ENCODE assay signal across 29 cellular contexts in the genomic region with DNA sequence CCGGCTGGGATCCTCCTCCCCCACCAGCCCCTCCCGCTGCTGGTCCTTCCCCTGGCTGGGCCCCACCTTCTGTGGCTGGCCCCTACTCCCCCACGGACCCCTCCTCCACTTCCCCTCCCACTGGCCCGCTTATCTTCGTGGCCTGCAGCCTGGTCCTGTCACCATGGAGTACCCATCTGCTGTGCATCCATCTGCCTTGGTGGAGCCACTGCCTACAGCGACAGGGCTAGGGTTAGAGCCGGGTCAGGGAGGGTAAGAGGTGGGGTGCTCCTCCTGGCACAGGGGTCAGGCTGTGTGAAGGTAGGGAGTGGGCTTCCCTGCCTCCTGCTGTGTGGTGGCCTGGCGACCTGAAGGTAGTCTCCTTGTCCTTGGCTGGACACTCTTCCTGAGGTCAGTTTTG. TPM values are rescaled to one million over a fixed set of nuclear protein-coding genes. Genes with fewer than 3 reads are reported as not detected.
DNase-seq lines count a peak whose midpoint lies in the region; FAIRE-seq and TF ChIP-seq lines count a peak whose summit lies in the region.
"Had no signal": no experiment of that assay in that cellular context is flagged by ENCODE, and none has a peak within 500 bp of the region (broad histone marks: within the 10 kb centered on the region; RNA-seq: fewer than 3 reads in every experiment).

No MANE protein-coding gene starts in this region.

- POLR2A ChIA-PET in HEK293 (lab: Yijun Ruan, JAX) = no interaction called here
- POLR2A ChIA-PET in H1 (lab: Charles Lee; ENCODE audit: partially characterized antibody) = no interaction called here

- no peak overlapping the region for H3K56ac ChIP-seq in H1 (replicated peaks; ENCODE audit: insufficient read length, low read depth, low read length)

- no peak for TF ChIP-seq EP300 in H1 (IDR thresholded peaks at IDR 0.05; ENCODE audit: borderline replicate concordance in 1 of 2, low read depth in 2 of 2, low read length in 2 of 2)

- no peak overlapping the region for H3K27ac Mint-ChIP-seq in endothelial cell (ENCODE audit: unreplicated experiment)
- H3K27ac Mint-ChIP-seq: activated naive CD8-positive, alpha-beta T cell treated with anti-CD3 and anti-CD28 coated beads, Interleukin-2, amount 50 U/mL, for 24 hours; effector memory CD8-positive, alpha-beta T cell; IgD-negative memory B cell; naive B cell; stimulated activated effector memory CD8-positive, alpha-beta T cell treated with anti-CD3 and anti-CD28 coated beads, Interleukin-12 subunit alpha, Interleukin-12 subunit beta, amount 100 ng/mL, for 72 hours; T-helper 17 cell had no signal

- intact Hi-C loops in posterior vena cava (cut with DNase I) = no loop called here
- intact Hi-C loops in vagina (cut with DNase I) = no loop called here

- H3K4me3 Mint-ChIP-seq in endothelial cell (ENCODE audit: unreplicated experiment) = no peak overlapping the region
- H3K4me3 Mint-ChIP-seq: activated naive CD8-positive, alpha-beta T cell treated with anti-CD3 and anti-CD28 coated beads, Interleukin-2, amount 50 U/mL, for 24 hours; effector memory CD8-positive, alpha-beta T cell; naive B cell; stimulated activated effector memory CD8-positive, alpha-beta T cell treated with anti-CD3 and anti-CD28 coated beads, Interleukin-12 subunit alpha, Interleukin-12 subunit beta, amount 100 ng/mL, for 72 hours; T-helper 17 cell had no signal

- peak overlapping the region; percentile 13 for H3K4ac ChIP-seq in H1 (replicated peaks; ENCODE audit: insufficient read length, low read depth, low read length)

- TF ChIP-seq CTCF in HEK293 (tag by site-specific recombination; IDR thresholded peaks at IDR 0.05) = no peak
- TF ChIP-seq CTCF in H1 (IDR thresholded peaks at IDR 0.05; ENCODE audit: control extremely low read depth in 1 of 3, insufficient read depth in 1 of 3, low read depth in 1 of 3, low read length in 3 of 3) = no peak
- no peak for TF ChIP-seq CTCF in endothelial cell (IDR thresholded peaks at IDR 0.05; ENCODE audit: unreplicated experiment)
- no peak for TF ChIP-seq CTCF in vagina (IDR thresholded peaks at IDR 0.05)

- peaks cover 2 to 16% of the 10 kb centered on the region in 2 experiments for H4K20me1 ChIP-seq in H1 (replicated peaks in 1 of 2; ENCODE audit: control insufficient read depth in 1 of 2, insufficient read depth in 2 of 2, low read length in 2 of 2)
- H4K20me1 ChIP-seq: BLaER1 had no signal

- CTCF ChIA-PET in HEK293 (lab: Yijun Ruan, JAX) = no interaction called here
- CTCF ChIA-PET in H1 (lab: Charles Lee; ENCODE audit: partially characterized antibody) = interaction anchor here (1.6 to 3.4 kb wide), 3 partner anchors 11 to 83 kb away, joined by 3 to 22 read pairs (median 17); no protein-coding TSS in a partner anchor

- H3K36me3 ChIP-seq in HEK293 (ENCODE audit: control insufficient read depth in 2 of 2, insufficient read depth in 1 of 2, low read length in 2 of 2) (no peaks in the 10 kb centered on the region), H1 (ENCODE audit: control insufficient read depth in 2 of 4, insufficient read depth in 4 of 4, low read length in 3 of 4) (no peaks in the 10 kb centered on the region), vagina (no peaks in the 10 kb centered on the region)
- H3K36me3 ChIP-seq: BLaER1, prostate gland, transverse colon had no signal

- peak overlapping the region; percentile 76 for H4K91ac ChIP-seq in H1 (replicated peaks; ENCODE audit: insufficient read length, low read length)

- H4K5ac ChIP-seq in H1 (ENCODE audit: insufficient read length, low read depth, low read length) = no peak overlapping the region

- H3K23me2 ChIP-seq in H1 (ENCODE audit: low read depth, low read length) = peaks cover 15% of the 10 kb centered on the region

- H3K79me1 ChIP-seq in H1 (ENCODE audit: low read depth, low read length) = peaks cover 8% of the 10 kb centered on the region

- H3K23ac ChIP-seq in H1 (ENCODE audit: insufficient read length) = no peak overlapping the region

- H2BK120ac ChIP-seq in H1 (replicated peaks; ENCODE audit: low read depth, low read length) = no peak overlapping the region

- 83% methylated on average over 5 of the region's 8 CpGs; no CpG with 5 or more reads in 1 of the 2 experiments for WGBS in H1 (ENCODE audit: extremely low coverage in 1 of 2, insufficient coverage in 1 of 2, insufficient read length in 1 of 2, insufficient replicate concordance in 2 of 2, low coverage in 1 of 2, low lambda C conversion rate in 2 of 2, missing lambda C conversion rate in 1 of 2), 2 experiments

- peaks cover 51% of the 10 kb centered on the region for H3K4me1 Mint-ChIP-seq in endothelial cell (ENCODE audit: unreplicated experiment)
- H3K4me1 Mint-ChIP-seq: activated naive CD8-positive, alpha-beta T cell treated with anti-CD3 and anti-CD28 coated beads, Interleukin-2, amount 50 U/mL, for 24 hours; IgD-negative memory B cell; naive B cell; stimulated activated effector memory CD8-positive, alpha-beta T cell treated with anti-CD3 and anti-CD28 coated beads, Interleukin-12 subunit alpha, Interleukin-12 subunit beta, amount 100 ng/mL, for 72 hours; T-helper 17 cell had no signal

- no peak overlapping the region for H3K27ac ChIP-seq in HEK293 (ENCODE audit: extremely low read depth, low read depth, low read length)
- H3K27ac ChIP-seq in H1 (ENCODE audit: low read depth, low read length) = no peak overlapping the region
- H3K27ac ChIP-seq in vagina = no peak overlapping the region
- H3K27ac ChIP-seq: BLaER1, prostate gland, RWPE1, transverse colon had no signal

- no peak for TF ChIP-seq RAD21 in H1 (IDR thresholded peaks at IDR 0.05 in 1 of 2, conservative IDR thresholded peaks at IDR 0.05 in 1 of 2; ENCODE audit: low read depth in 2 of 2, low read length in 2 of 2)

- H3K9me3 ChIP-seq in HEK293 (ENCODE audit: control insufficient read depth, insufficient read depth, low read depth, low read length) (no peaks in the 10 kb centered on the region), H1 (ENCODE audit: insufficient read depth in 2 of 2, low read depth in 1 of 2, low read length in 1 of 2) (no peaks in the 10 kb centered on the region), vagina (no peaks in the 10 kb centered on the region)
- H3K9me3 ChIP-seq: prostate gland, transverse colon had no signal

- H3K79me2 ChIP-seq in H1 (ENCODE audit: control insufficient read depth in 1 of 2, insufficient read depth in 2 of 2, low read length in 2 of 2) = peaks cover 0 to 26% of the 10 kb centered on the region in 2 experiments; a peak in 2 of 4 replicates

- H4K8ac ChIP-seq in H1 (ENCODE audit: extremely low read depth, insufficient read depth, low read length) = no peak overlapping the region

- peak overlapping the region; percentile 75; the same call in 1 of the 2 replicates for H3K18ac ChIP-seq in H1 (ENCODE audit: extremely low read depth, low read length)

- peak overlapping the region; percentile 88; the same call in 1 of the 2 replicates for H2BK5ac ChIP-seq in H1 (ENCODE audit: low read depth, low read length)

- H3K27me3 Mint-ChIP-seq in endothelial cell (ENCODE audit: unreplicated experiment) = peaks cover 10% of the 10 kb centered on the region

- peaks cover 7 to 20% (median 20%) of the 10 kb centered on the region in 4 experiments for H3K27me3 ChIP-seq in H1 (replicated peaks in 1 of 4; ENCODE audit: control insufficient read depth in 3 of 4, extremely low read depth in 1 of 4, insufficient read depth in 3 of 4, low read length in 3 of 4)
- no peaks in the 10 kb centered on the region for H3K27me3 ChIP-seq in vagina

- no peaks in the 10 kb centered on the region for H3K9me3 Mint-ChIP-seq in endothelial cell (ENCODE audit: unreplicated experiment)
- H3K9me3 Mint-ChIP-seq: activated naive CD8-positive, alpha-beta T cell treated with anti-CD3 and anti-CD28 coated beads, Interleukin-2, amount 50 U/mL, for 24 hours; effector memory CD8-positive, alpha-beta T cell; IgD-negative memory B cell; naive B cell; stimulated activated effector memory CD8-positive, alpha-beta T cell treated with anti-CD3 and anti-CD28 coated beads, Interleukin-12 subunit alpha, Interleukin-12 subunit beta, amount 100 ng/mL, for 72 hours had no signal

- H3K9ac ChIP-seq in H1 (replicated peaks in 1 of 4; ENCODE audit: extremely low read depth in 1 of 4, low read depth in 3 of 4, low read length in 3 of 4) = no peak overlapping the region
- H3K9ac ChIP-seq: BLaER1 had no signal

- H3K4me3 ChIP-seq in HEK293 (ENCODE audit: low read depth, low read length) = no peak overlapping the region
- H3K4me3 ChIP-seq in H1 (ENCODE audit: extremely low read depth in 1 of 4, insufficient read depth in 2 of 4, low read depth in 3 of 4, low read length in 4 of 4) = no peak overlapping the region
- H3K4me3 ChIP-seq in vagina = no peak overlapping the region
- H3K4me3 ChIP-seq: BLaER1, GM12878, prostate gland, transverse colon had no signal

- TF ChIP-seq POLR2A in H1 (IDR thresholded peaks at IDR 0.05; ENCODE audit: control extremely low read depth in 1 of 2, low read depth in 2 of 2, low read length in 2 of 2) (no peak), vagina (IDR thresholded peaks at IDR 0.05) (no peak)

- H2BK20ac ChIP-seq in H1 (ENCODE audit: low read length) = 0 out of 2 replicates have a peak overlapping the region, but pooled peaks have one; percentile 61

- H2AK5ac ChIP-seq in H1 (ENCODE audit: low read depth, low read length) = peak overlapping the region; percentile 83; the same call in 1 of the 2 replicates

- H3K4me1 ChIP-seq in HEK293 (ENCODE audit: control insufficient read depth, insufficient read depth, low read length) (peaks cover 2% of the 10 kb centered on the region; the same call in 1 of the 2 replicates), H1 (replicated peaks in 1 of 4; ENCODE audit: control insufficient read depth in 3 of 4, insufficient read depth in 4 of 4, low read length in 3 of 4) (peaks cover 13 to 58% (median 45%) of the 10 kb centered on the region in 4 experiments), vagina (peaks cover 19% of the 10 kb centered on the region)

- H3K4me2 ChIP-seq in H1 (ENCODE audit: insufficient read depth in 1 of 2, low read depth in 2 of 2, low read length in 2 of 2) = no peak overlapping the region
- H3K4me2 ChIP-seq: BLaER1 had no signal

- no peak overlapping the region for H3K14ac ChIP-seq in H1 (ENCODE audit: insufficient read length)

- H2BK12ac ChIP-seq in H1 (ENCODE audit: low read depth, low read length) = peak overlapping the region; percentile 98; the same call in 1 of the 2 replicates

- no peak for FAIRE-seq in H1 (lab: Jason Lieb, UNC)
- FAIRE-seq: GM12878, islet of Langerhans, TTC549 had no signal

- no peaks in the 10 kb centered on the region for H3K36me3 Mint-ChIP-seq in endothelial cell (ENCODE audit: low read depth, unreplicated experiment)
- H3K36me3 Mint-ChIP-seq: IgD-negative memory B cell; naive B cell; stimulated activated effector memory CD8-positive, alpha-beta T cell treated with anti-CD3 and anti-CD28 coated beads, Interleukin-12 subunit alpha, Interleukin-12 subunit beta, amount 100 ng/mL, for 72 hours had no signal

- no peak overlapping the region for H2AFZ ChIP-seq in H1 (ENCODE audit: low read length)

- DNase-seq in NCI-H82 treated with DMSO at 0.1 percent for 48 hours (lab: John Stamatoyannopoulos, UW; ENCODE audit: unreplicated experiment) (peak; percentile 49), H1 (ENCODE audit: low read depth in 1 of 2, low spot score in 2 of 2) (no peak), posterior vena cava (ENCODE audit: low spot score) (peak; percentile 38), endothelial cell (ENCODE audit: low spot score) (no peak), DMS153 treated with DMSO at 0.1 percent for 48 hours (lab: John Stamatoyannopoulos, UW; ENCODE audit: unreplicated experiment) (no peak), vagina (ENCODE audit: extremely low spot score in 2 of 2) (no peak)
- no peak for DNase-seq in stimulated activated CD4-positive, alpha-beta T cell treated with anti-CD3 and anti-CD28 coated beads, Interleukin-15, amount 100 ng/mL, for 24 hours
- DNase-seq: activated CD4-positive, alpha-beta T cell treated with anti-CD3 and anti-CD28 coated beads, Interleukin-2, amount 50 U/mL, for 4 hours; activated naive CD8-positive, alpha-beta T cell treated with anti-CD3 and anti-CD28 coated beads, Interleukin-2, amount 50 U/mL, for 24 hours; activated T-cell treated with anti-CD3 and anti-CD28 coated beads, Interleukin-2, amount 50 U/mL, for 48 hours; caudate nucleus; cortex of kidney; effector memory CD8-positive, alpha-beta T cell; erythroblast; left ventricle myocardium superior; midbrain; naive B cell; NCI-H1930; T-helper 17 cell; transverse colon had no signal

- H2BK15ac ChIP-seq in H1 (ENCODE audit: low read length) = peak overlapping the region; percentile 93; the same call in 1 of the 2 replicates

RNA-seq across cellular contexts. Expression of gene ADCY1, which starts 5.2 kb away (rescaled TPM):
- 25.9 and 26.9 TPM in 2 replicates for total RNA-seq in H1 (2021; fragmentation: NEBNext Ultra II Directional; extraction: Animal tissue kit (Norgen Biotek cat#: 25700))
- 7.9 and 11.8 TPM in 2 replicates for polyA plus RNA-seq in H1 (2011; rRNA removed)
- 10.0 TPM for polyA plus RNA-seq in H1 (2011; cell fraction: cytosol; rRNA removed)
- polyA plus RNA-seq in H1 (2011; cell fraction: nucleus; rRNA removed) = 19.8 TPM
- polyA plus RNA-seq in H1 (2012, experiment 1 of 2) = 10.6 to 12.4 TPM (median 11.8 TPM) in 4 replicates
- 5.5 TPM for polyA plus RNA-seq in H1 (2012, experiment 2 of 2)
- 13.8 TPM for polyA plus RNA-seq in H1 (2013, experiment 1 of 2)
- 13.3 TPM for polyA plus RNA-seq in H1 (2013, experiment 2 of 2)
- polyA minus RNA-seq in H1 (2011; rRNA and poly(A)+ RNA removed) = 40.6 and 43.2 TPM in 2 replicates
- 14.8 TPM for polyA minus RNA-seq in H1 (2011; cell fraction: cytosol; rRNA and poly(A)+ RNA removed)
- 21.8 TPM for polyA minus RNA-seq in H1 (2011; cell fraction: nucleus; rRNA and poly(A)+ RNA removed)
- total RNA-seq in posterior vena cava (10 to 100 TPM; 13.7 to 14.7 TPM), endothelial cell (ENCODE audit: unreplicated experiment) (50.7 TPM), vagina (2.5 TPM)
- total RNA-seq: T-helper 17 cell had no signal

Comparison
In these comparisons a context has a peak if more than half of its experiments do, and no peak if none do; other contexts are left out.
1. DNase-seq: peak in NCI-H82 treated with DMSO at 0.1 percent for 48 hours (single experiment) and posterior vena cava (single experiment); none in H1 (0 of 2), endothelial cell (single experiment), DMS153 treated with DMSO at 0.1 percent for 48 hours (single experiment), stimulated activated CD4-positive, alpha-beta T cell treated with anti-CD3 and anti-CD28 coated beads, Interleukin-15, amount 100 ng/mL, for 24 hours (single experiment) and vagina (0 of 2).